In the genomic region with DNA sequence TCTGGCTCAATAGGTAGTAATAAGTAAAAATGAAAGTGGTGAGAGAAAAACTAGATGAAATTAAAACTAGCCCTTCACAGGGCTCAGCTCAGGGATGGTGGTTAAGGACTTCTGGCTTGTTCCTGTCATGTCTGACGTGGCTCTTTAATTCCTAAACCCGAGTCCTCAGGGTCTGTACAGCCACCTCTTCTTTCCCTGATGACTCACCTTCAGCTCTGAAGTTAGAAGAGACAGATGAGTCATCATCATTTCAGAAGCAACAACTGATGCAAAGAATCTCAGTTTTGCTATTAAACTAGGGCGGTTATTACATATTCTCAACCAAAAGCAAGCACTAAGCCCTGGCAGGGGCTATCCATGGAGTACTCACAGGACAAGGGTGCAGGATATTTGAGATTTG, we compare ENCODE assay signal across 8 cellular contexts. TPM values are rescaled to one million over a fixed set of nuclear protein-coding genes. Genes with fewer than 3 reads are reported as not detected.
DNase-seq lines count a peak whose midpoint lies in the region; ATAC-seq and TF ChIP-seq lines count a peak whose summit lies in the region.

No MANE protein-coding gene starts in this region.

- H3K4me1 ChIP-seq in left lung, result peaks cover 13 to 19% of the 10 kb centered on the region in 2 donors

- intact Hi-C loops in left lung (cut with DNase I) (no loop called here), sciatic nerve (cut with DNase I) (no loop called here)

- H3K9me3 ChIP-seq in left lung, result no peaks in the 10 kb centered on the region

- peak overlapping the region; percentile 38 to 49 for H3K27ac ChIP-seq in left lung

- H3K27me3 ChIP-seq in left lung, result no peaks in the 10 kb centered on the region

- peak; percentile 92 for ATAC-seq in GM19467 (IDR thresholded peaks at IDR 0.05; ENCODE audit: unreplicated experiment)
- ATAC-seq in HG03439 (IDR thresholded peaks at IDR 0.05; ENCODE audit: unreplicated experiment), result peak; percentile 94
- ATAC-seq in left lung, result peak; percentile 32
- no peak for ATAC-seq in sciatic nerve

- H3K4me3 ChIP-seq in left lung, result no peak overlapping the region

- DNase-seq in EL (peak; percentile 96), left lung (no peak), NCI-H1436 treated with DMSO at 0.1 percent for 48 hours (lab: John Stamatoyannopoulos, UW) (no peak), DMS79 (lab: John Stamatoyannopoulos, UW) (no peak), sciatic nerve (ENCODE audit: low spot score) (no peak)
- DNase-seq in activated T-cell treated with anti-CD3 and anti-CD28 coated beads, Interleukin-2, amount 50 U/mL, for 48 hours, result peak; percentile 43 to 55

- no peaks in the 10 kb centered on the region for H3K36me3 ChIP-seq in left lung

- no peak for TF ChIP-seq CTCF in left lung (IDR thresholded peaks at IDR 0.05)

RNA-seq across cellular contexts. Expression of a gene that starts 24.0 kb away (rescaled TPM):
- total RNA-seq in left lung, result 100 to 1,000 TPM in 1 of 2 donors, 10 to 100 TPM in 1; 58.3 to 227 TPM
- total RNA-seq in sciatic nerve, result not detected

Comparison
In these comparisons a context has a peak if more than half of its experiments do, and no peak if none do; other contexts are left out.
1. DNase-seq: peak in EL (single experiment) and activated T-cell treated with anti-CD3 and anti-CD28 coated beads, Interleukin-2, amount 50 U/mL, for 48 hours (2 of 2); none in left lung (0 of 2), NCI-H1436 treated with DMSO at 0.1 percent for 48 hours (single experiment), DMS79 (single experiment) and sciatic nerve (single experiment).
2. RNA of a gene that starts 24.0 kb away (total RNA-seq): 58.3 to 227 TPM in left lung; not detected in sciatic nerve (single experiment); every median in the first group is over 10 times any median in the second.